Comparison of ENCODE assay signal across 29 cellular contexts in the genomic region with DNA sequence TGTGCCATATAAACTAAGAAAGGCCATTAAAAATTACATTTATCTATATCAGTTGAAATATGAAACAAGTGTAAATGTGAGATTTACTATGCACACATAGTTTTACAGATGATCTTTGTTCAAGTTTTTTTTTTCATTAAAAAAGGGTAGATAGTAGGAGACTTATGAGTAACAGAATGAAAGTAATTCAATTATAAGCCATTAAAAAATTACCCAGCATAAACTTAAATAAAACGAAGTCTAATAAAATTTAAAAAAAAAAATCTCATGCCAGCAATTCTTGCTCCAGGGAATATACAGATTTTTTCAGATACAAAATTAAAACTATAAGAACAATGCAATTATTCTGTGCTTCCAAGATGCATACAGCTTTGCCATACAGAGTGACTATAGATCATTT.
"Had no signal": no experiment of that assay in that cellular context is flagged by ENCODE, and none has a peak within 500 bp of the region (broad histone marks: within the 10 kb centered on the region; RNA-seq: fewer than 3 reads in every experiment).

No MANE protein-coding gene starts in this region.

- H3K4me3 Mint-ChIP-seq: activated CD4-positive, alpha-beta memory T cell treated with anti-CD3 and anti-CD28 coated beads, Interleukin-2, amount 10 ng/mL, durations not matched to agents 7 days and 5 days; activated CD4-positive, alpha-beta T cell treated with anti-CD3 and anti-CD28 coated beads, Interleukin-2, amount 10 ng/mL, durations not matched to agents 7 days and 5 days; activated naive CD4-positive, alpha-beta T cell treated with anti-CD3 and anti-CD28 coated beads, Interleukin-2, amount 10 ng/mL, durations not matched to agents 7 days and 5 days; activated naive CD8-positive, alpha-beta T cell treated with anti-CD3 and anti-CD28 coated beads, Interleukin-2, amount 10 ng/mL, durations not matched to agents 7 days and 5 days; activated T-cell treated with anti-CD3 and anti-CD28 coated beads, Interleukin-2, amount 50 U/mL, for 24 hours; activated T-cell treated with anti-CD3 and anti-CD28 coated beads, Interleukin-2, amount 50 U/mL, for 72 hours; brain; endodermal cell; WTC11 had no signal

- H3K9me3 Mint-ChIP-seq: activated CD4-positive, alpha-beta memory T cell treated with anti-CD3 and anti-CD28 coated beads, Interleukin-2, amount 10 ng/mL, durations not matched to agents 7 days and 5 days; activated CD4-positive, alpha-beta T cell treated with anti-CD3 and anti-CD28 coated beads, Interleukin-2, amount 10 ng/mL, durations not matched to agents 7 days and 5 days; activated naive CD4-positive, alpha-beta T cell treated with anti-CD3 and anti-CD28 coated beads, Interleukin-2, amount 10 ng/mL, durations not matched to agents 7 days and 5 days; activated naive CD4-positive, alpha-beta T cell treated with anti-CD3 and anti-CD28 coated beads, Interleukin-2, amount 50 U/mL, for 72 hours; activated naive CD8-positive, alpha-beta T cell treated with anti-CD3 and anti-CD28 coated beads, Interleukin-2, amount 10 ng/mL, durations not matched to agents 7 days and 5 days; activated T-cell treated with anti-CD3 and anti-CD28 coated beads, Interleukin-2, amount 50 U/mL, for 24 hours; activated T-cell treated with anti-CD3 and anti-CD28 coated beads, Interleukin-2, amount 50 U/mL, for 72 hours; brain; endodermal cell; WTC11 had no signal

- H3K4me3 ChIP-seq: ascending aorta, breast epithelium, cardiac muscle cell, colonic mucosa had no signal

- H3K4me1 Mint-ChIP-seq: activated CD4-positive, alpha-beta memory T cell treated with anti-CD3 and anti-CD28 coated beads, Interleukin-2, amount 10 ng/mL, durations not matched to agents 7 days and 5 days; activated CD4-positive, alpha-beta T cell treated with anti-CD3 and anti-CD28 coated beads, Interleukin-2, amount 10 ng/mL, durations not matched to agents 7 days and 5 days; activated naive CD4-positive, alpha-beta T cell treated with anti-CD3 and anti-CD28 coated beads, Interleukin-2, amount 10 ng/mL, durations not matched to agents 7 days and 5 days; activated naive CD8-positive, alpha-beta T cell treated with anti-CD3 and anti-CD28 coated beads, Interleukin-2, amount 10 ng/mL, durations not matched to agents 7 days and 5 days; brain; endodermal cell had no signal

- H3K27ac ChIP-seq: ascending aorta, breast epithelium, cardiac muscle cell, colonic mucosa, VCaP had no signal

- DNase-seq: activated CD4-positive, alpha-beta memory T cell treated with anti-CD3 and anti-CD28 coated beads, Interleukin-2, amount 10 ng/mL, durations not matched to agents 7 days and 5 days; activated CD4-positive, alpha-beta T cell treated with anti-CD3 and anti-CD28 coated beads for 1 hour; activated CD4-positive, alpha-beta T cell treated with anti-CD3 and anti-CD28 coated beads for 4 hours; activated CD4-positive, alpha-beta T cell treated with anti-CD3 and anti-CD28 coated beads, Interleukin-2, amount 10 ng/mL, durations not matched to agents 7 days and 5 days; activated CD4-positive, alpha-beta T cell treated with anti-CD3 and anti-CD28 coated beads, Interleukin-2, amount 50 U/mL, for 4 hours; activated CD8-positive, alpha-beta memory T cell treated with anti-CD3 and anti-CD28 coated beads, Interleukin-2, amount 50 U/mL, for 48 hours; activated gamma-delta T cell; activated naive CD4-positive, alpha-beta T cell; activated naive CD4-positive, alpha-beta T cell treated with anti-CD3 and anti-CD28 coated beads, Interleukin-2, amount 10 ng/mL, durations not matched to agents 7 days and 5 days; activated naive CD8-positive, alpha-beta T cell treated with anti-CD3 and anti-CD28 coated beads, Interleukin-2, amount 10 ng/mL, durations not matched to agents 7 days and 5 days; activated T-cell treated with anti-CD3 and anti-CD28 coated beads for 4 hours; activated T-cell treated with anti-CD3 and anti-CD28 coated beads, Interleukin-2, amount 50 U/mL, for 24 hours; activated T-cell treated with anti-CD3 and anti-CD28 coated beads, Interleukin-2, amount 50 U/mL, for 72 hours; central memory CD4-positive, alpha-beta T cell; cerebellar nuclear complex; colonic mucosa; effector CD8-positive, alpha-beta T cell; endodermal cell; foreskin fibroblast; head of caudate nucleus; T-helper 2 cell had no signal

- H3K27me3 Mint-ChIP-seq: activated CD4-positive, alpha-beta memory T cell treated with anti-CD3 and anti-CD28 coated beads, Interleukin-2, amount 10 ng/mL, durations not matched to agents 7 days and 5 days; activated CD4-positive, alpha-beta T cell treated with anti-CD3 and anti-CD28 coated beads, Interleukin-2, amount 10 ng/mL, durations not matched to agents 7 days and 5 days; activated naive CD4-positive, alpha-beta T cell treated with anti-CD3 and anti-CD28 coated beads, Interleukin-2, amount 10 ng/mL, durations not matched to agents 7 days and 5 days; activated naive CD8-positive, alpha-beta T cell treated with anti-CD3 and anti-CD28 coated beads, Interleukin-2, amount 10 ng/mL, durations not matched to agents 7 days and 5 days; activated T-cell treated with anti-CD3 and anti-CD28 coated beads, Interleukin-2, amount 50 U/mL, for 24 hours; brain had no signal

- ATAC-seq: activated naive CD4-positive, alpha-beta T cell treated with anti-CD3 and anti-CD28 coated beads, Interleukin-2, amount 50 U/mL, for 72 hours; activated T-cell treated with anti-CD3 and anti-CD28 coated beads, Interleukin-2, amount 50 U/mL, for 72 hours; esophagus mucosa; WTC11 had no signal

- H3K27ac Mint-ChIP-seq: activated CD4-positive, alpha-beta memory T cell treated with anti-CD3 and anti-CD28 coated beads, Interleukin-2, amount 10 ng/mL, durations not matched to agents 7 days and 5 days; activated CD4-positive, alpha-beta T cell treated with anti-CD3 and anti-CD28 coated beads, Interleukin-2, amount 10 ng/mL, durations not matched to agents 7 days and 5 days; activated naive CD4-positive, alpha-beta T cell treated with anti-CD3 and anti-CD28 coated beads, Interleukin-2, amount 10 ng/mL, durations not matched to agents 7 days and 5 days; activated naive CD4-positive, alpha-beta T cell treated with anti-CD3 and anti-CD28 coated beads, Interleukin-2, amount 50 U/mL, for 72 hours; activated naive CD8-positive, alpha-beta T cell treated with anti-CD3 and anti-CD28 coated beads, Interleukin-2, amount 10 ng/mL, durations not matched to agents 7 days and 5 days; WTC11 had no signal

- H3K9me3 ChIP-seq: ascending aorta, breast epithelium, colonic mucosa had no signal
